ENCODE assay signal across 18 cellular contexts in the genomic region with DNA sequence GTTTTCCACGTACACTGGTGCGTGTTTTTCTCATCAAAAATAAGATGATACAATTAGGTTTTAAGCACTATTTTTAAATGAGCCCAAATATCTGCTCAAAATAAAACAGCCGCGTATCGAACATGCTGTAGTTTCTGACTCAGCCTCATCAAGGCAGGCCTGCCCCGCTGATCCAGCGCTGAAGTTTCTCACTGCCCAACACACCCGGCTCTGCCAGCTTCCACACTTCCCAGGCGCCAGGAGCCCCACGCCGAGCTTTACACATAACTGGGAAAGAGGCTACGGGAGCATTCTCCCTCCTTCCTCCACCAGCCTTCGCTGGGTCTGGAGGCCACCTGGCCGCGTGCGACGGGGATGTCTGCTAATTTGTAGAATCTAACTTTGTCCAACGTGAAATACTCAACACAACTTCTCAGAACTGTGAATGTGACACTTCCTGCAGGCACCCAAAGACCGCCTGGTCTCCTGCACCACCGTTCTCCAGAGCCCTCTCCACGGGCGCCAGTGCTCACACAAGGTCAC. TPM values are rescaled to one million over a fixed set of nuclear protein-coding genes. Genes with fewer than 3 reads are reported as not detected.
DNase-seq lines count a peak whose midpoint lies in the region; ATAC-seq, FAIRE-seq and TF ChIP-seq lines count a peak whose summit lies in the region.
"Had no signal": no experiment of that assay in that cellular context is flagged by ENCODE, and none has a peak within 500 bp of the region (broad histone marks: within the 10 kb centered on the region; RNA-seq: fewer than 3 reads in every experiment).

No MANE protein-coding gene starts in this region.

- POLR2A ChIA-PET in H1 (lab: Charles Lee; ENCODE audit: partially characterized antibody), result no interaction called here
- POLR2A ChIA-PET in activated CD4-positive, alpha-beta memory T cell treated with anti-CD3 and anti-CD28 coated beads for 36 hours (lab: Charles Lee), result no interaction called here

- no peaks in the 10 kb centered on the region for H3K9me3 Mint-ChIP-seq in activated CD4-positive, alpha-beta memory T cell treated with anti-CD3 and anti-CD28 coated beads for 36 hours
- H3K9me3 Mint-ChIP-seq: CD4-positive, alpha-beta T cell had no signal

- no peak overlapping the region for H3K27ac ChIP-seq in GM23248
- H3K27ac ChIP-seq in H1 (ENCODE audit: low read depth, low read length), result no peak overlapping the region
- no peak overlapping the region for H3K27ac ChIP-seq in upper lobe of right lung

- ATAC-seq in upper lobe of right lung (no peak), HG03196 (IDR thresholded peaks at IDR 0.05; ENCODE audit: unreplicated experiment) (no peak)
- ATAC-seq: HCT116 had no signal

- no peak overlapping the region for H2BK15ac ChIP-seq in H1 (ENCODE audit: low read length)

- H2AK5ac ChIP-seq in H1 (ENCODE audit: low read depth, low read length), result no peak overlapping the region

- H4K5ac ChIP-seq in H1 (ENCODE audit: insufficient read length, low read depth, low read length), result no peak overlapping the region

- H3K9me3 ChIP-seq in GM23248 (ENCODE audit: low read depth) (no peaks in the 10 kb centered on the region), H1 (ENCODE audit: insufficient read depth in 2 of 2, low read depth in 1 of 2, low read length in 1 of 2) (no peaks in the 10 kb centered on the region), upper lobe of right lung (no peaks in the 10 kb centered on the region)

- peaks cover 19% of the 10 kb centered on the region for H3F3A ChIP-seq in GM23248 (ENCODE audit: insufficient read depth)

- no peak overlapping the region for H2AFZ ChIP-seq in GM23248
- no peak overlapping the region for H2AFZ ChIP-seq in H1 (ENCODE audit: low read length)

- H3K4me1 Mint-ChIP-seq in activated CD4-positive, alpha-beta memory T cell treated with anti-CD3 and anti-CD28 coated beads for 36 hours (ENCODE audit: low read depth), result peaks cover 20% of the 10 kb centered on the region

- H3K27me3 Mint-ChIP-seq in activated CD4-positive, alpha-beta memory T cell treated with anti-CD3 and anti-CD28 coated beads for 36 hours, result no peaks in the 10 kb centered on the region
- H3K27me3 Mint-ChIP-seq: CD4-positive, alpha-beta T cell had no signal

- peaks cover 45% of the 10 kb centered on the region for H3K4me1 ChIP-seq in GM23248 (ENCODE audit: insufficient read depth)
- peaks cover 0 to 9% (median under 1%) of the 10 kb centered on the region in 4 experiments; a peak in 5 of 7 replicates for H3K4me1 ChIP-seq in H1 (replicated peaks in 1 of 4; ENCODE audit: control insufficient read depth in 3 of 4, insufficient read depth in 4 of 4, low read length in 3 of 4)
- H3K4me1 ChIP-seq in upper lobe of right lung, result peaks cover 19% of the 10 kb centered on the region

- no peak overlapping the region for H3K18ac ChIP-seq in H1 (ENCODE audit: extremely low read depth, low read length)

- no peaks in the 10 kb centered on the region for H3K27me3 ChIP-seq in GM23248 (replicated peaks; ENCODE audit: insufficient read depth)
- H3K27me3 ChIP-seq in H1 (replicated peaks in 1 of 4; ENCODE audit: control insufficient read depth in 3 of 4, extremely low read depth in 1 of 4, insufficient read depth in 3 of 4, low read length in 3 of 4), result no peaks in the 10 kb centered on the region
- no peaks in the 10 kb centered on the region for H3K27me3 ChIP-seq in upper lobe of right lung

- H3K4me3 ChIP-seq in GM23248, result no peak overlapping the region
- H3K4me3 ChIP-seq in H1 (ENCODE audit: extremely low read depth in 1 of 4, insufficient read depth in 2 of 4, low read depth in 3 of 4, low read length in 4 of 4), result no peak overlapping the region
- H3K4me3 ChIP-seq in upper lobe of right lung, result no peak overlapping the region

- intact Hi-C loops in activated CD4-positive, alpha-beta memory T cell treated with anti-CD3 and anti-CD28 coated beads for 36 hours (cut with micrococcal nuclease), result no loop called here
- intact Hi-C loops in upper lobe of right lung (cut with DNase I), result no loop called here

- H2BK12ac ChIP-seq in H1 (ENCODE audit: low read depth, low read length), result no peak overlapping the region

- H3K36me3 Mint-ChIP-seq in activated CD4-positive, alpha-beta memory T cell treated with anti-CD3 and anti-CD28 coated beads for 36 hours, result peaks cover 8% of the 10 kb centered on the region

- TF ChIP-seq EP300 in H1 (IDR thresholded peaks at IDR 0.05; ENCODE audit: borderline replicate concordance in 1 of 2, low read depth in 2 of 2, low read length in 2 of 2), result no peak

- peak overlapping the region; percentile 73; the same call in 1 of the 2 replicates for H4K8ac ChIP-seq in H1 (ENCODE audit: extremely low read depth, insufficient read depth, low read length)

- no peak overlapping the region for H2BK20ac ChIP-seq in H1 (ENCODE audit: low read length)

- TF ChIP-seq CTCF in H1 (IDR thresholded peaks at IDR 0.05; ENCODE audit: control extremely low read depth in 1 of 3, insufficient read depth in 1 of 3, low read depth in 1 of 3, low read length in 3 of 3) (no peak), upper lobe of right lung (IDR thresholded peaks at IDR 0.05) (no peak)

- no peaks in the 10 kb centered on the region for H3K23me2 ChIP-seq in H1 (ENCODE audit: low read depth, low read length)

- 27 to 33% methylated on average over 22 of the region's 22 CpGs for WGBS in GM23248 (ENCODE audit: low coverage in 1 of 2, low lambda C conversion rate in 2 of 2, missing lambda C conversion rate in 2 of 2), 2 experiments
- WGBS in H1 (ENCODE audit: extremely low coverage in 1 of 2, insufficient coverage in 1 of 2, insufficient read length in 1 of 2, insufficient replicate concordance in 2 of 2, low coverage in 1 of 2, low lambda C conversion rate in 2 of 2, missing lambda C conversion rate in 1 of 2), 2 experiments, result 94% methylated on average over 22 of the region's 22 CpGs; no CpG with 5 or more reads in 1 of the 2 experiments

- CTCF ChIA-PET in H1 (lab: Charles Lee; ENCODE audit: partially characterized antibody), result interaction anchor here (0.5 to 5.4 kb wide), 4 partner anchors 10 to 202 kb away, joined by 3 to 22 read pairs (median 3); no protein-coding TSS in a partner anchor
- CTCF ChIA-PET in activated CD4-positive, alpha-beta memory T cell treated with anti-CD3 and anti-CD28 coated beads for 36 hours (lab: Charles Lee), result no interaction called here

- H3K4ac ChIP-seq in H1 (replicated peaks; ENCODE audit: insufficient read length, low read depth, low read length), result no peak overlapping the region

- H3K36me3 ChIP-seq in GM23248 (ENCODE audit: low read depth) (no peaks in the 10 kb centered on the region), H1 (ENCODE audit: control insufficient read depth in 2 of 4, insufficient read depth in 4 of 4, low read length in 3 of 4) (peaks cover 0 to 3% (median 0%) of the 10 kb centered on the region in 4 experiments; a peak in 1 of 8 replicates), upper lobe of right lung (peaks cover 26% of the 10 kb centered on the region)

- H4K20me1 ChIP-seq in GM23248 (ENCODE audit: insufficient read depth) (peaks cover 4% of the 10 kb centered on the region; the same call in 1 of the 2 replicates), H1 (replicated peaks in 1 of 2; ENCODE audit: control insufficient read depth in 1 of 2, insufficient read depth in 2 of 2, low read length in 2 of 2) (peaks cover 3 to 4% of the 10 kb centered on the region in 2 experiments)

- H3K4me3 Mint-ChIP-seq in activated CD4-positive, alpha-beta memory T cell treated with anti-CD3 and anti-CD28 coated beads for 36 hours, result no peak overlapping the region
- H3K4me3 Mint-ChIP-seq: CD4-positive, alpha-beta T cell had no signal

- no peak overlapping the region for H4K91ac ChIP-seq in H1 (replicated peaks; ENCODE audit: insufficient read length, low read length)

- FAIRE-seq in H1 (lab: Jason Lieb, UNC), result no peak
- FAIRE-seq: GM12891, H54 had no signal

- DNase-seq in AG20443 (ENCODE audit: low spot score), result peak; percentile 67
- peak; percentile 77 for DNase-seq in GM23248
- DNase-seq in H1 (ENCODE audit: low read depth in 1 of 2, low spot score in 2 of 2), result no peak
- DNase-seq in occipital lobe (lab: John Stamatoyannopoulos, UW), result peak; percentile 35
- no peak for DNase-seq in activated CD4-positive, alpha-beta memory T cell treated with anti-CD3 and anti-CD28 coated beads for 36 hours
- DNase-seq in upper lobe of right lung, result no peak
- no peak for DNase-seq in NAMALWA (ENCODE audit: low spot score)
- DNase-seq: AML-193; C1 segment of cervical spinal cord; Calu3; CD4-positive, alpha-beta T cell; DMS 273 treated with DMSO at 0.1 percent for 48 hours; IMR-90; KBM-7 had no signal

- no peak overlapping the region for H3K27ac Mint-ChIP-seq in activated CD4-positive, alpha-beta memory T cell treated with anti-CD3 and anti-CD28 coated beads for 36 hours
- H3K27ac Mint-ChIP-seq: CD4-positive, alpha-beta T cell had no signal

- TF ChIP-seq RAD21 in H1 (IDR thresholded peaks at IDR 0.05 in 1 of 2, conservative IDR thresholded peaks at IDR 0.05 in 1 of 2; ENCODE audit: low read depth in 2 of 2, low read length in 2 of 2), result no peak

- no peak overlapping the region for H3K23ac ChIP-seq in H1 (ENCODE audit: insufficient read length)

- TF ChIP-seq POLR2A in H1 (IDR thresholded peaks at IDR 0.05; ENCODE audit: control extremely low read depth in 1 of 2, low read depth in 2 of 2, low read length in 2 of 2), result no peak

- no peak overlapping the region for H3K4me2 ChIP-seq in GM23248 (ENCODE audit: unreplicated experiment)
- no peak overlapping the region for H3K4me2 ChIP-seq in H1 (ENCODE audit: insufficient read depth in 1 of 2, low read depth in 2 of 2, low read length in 2 of 2)

- no peak overlapping the region for H2BK120ac ChIP-seq in H1 (replicated peaks; ENCODE audit: low read depth, low read length)

- H3K79me2 ChIP-seq in GM23248 (ENCODE audit: insufficient read depth) (peaks cover 74% of the 10 kb centered on the region), H1 (ENCODE audit: control insufficient read depth in 1 of 2, insufficient read depth in 2 of 2, low read length in 2 of 2) (no peaks in the 10 kb centered on the region; a peak in 1 of 4 replicates)

- peaks cover 3% of the 10 kb centered on the region; the same call in 1 of the 2 replicates for H3K79me1 ChIP-seq in H1 (ENCODE audit: low read depth, low read length)

- H2BK5ac ChIP-seq in H1 (ENCODE audit: low read depth, low read length), result no peak overlapping the region

- no peak overlapping the region for H3K14ac ChIP-seq in H1 (ENCODE audit: insufficient read length)

- in situ Hi-C loops in GM23248 (cut with MboI), result no loop called here

- H3K56ac ChIP-seq in H1 (replicated peaks; ENCODE audit: insufficient read length, low read depth, low read length), result no peak overlapping the region

- H3K9ac ChIP-seq in GM23248 (peak overlapping the region; percentile 35; the same call in 1 of the 2 replicates), H1 (replicated peaks in 1 of 4; ENCODE audit: extremely low read depth in 1 of 4, low read depth in 3 of 4, low read length in 3 of 4) (no peak overlapping the region)

- no peaks in the 10 kb centered on the region for H3K9me2 ChIP-seq in GM23248 (ENCODE audit: insufficient read depth)

RNA-seq across cellular contexts. Expression of gene MAP1LC3B, which starts 42.1 kb away (rescaled TPM):
- 43.3 and 43.9 TPM in 2 replicates for total RNA-seq in GM23248 (2014; rRNA removed; shearing (Covaris generic))
- polyA plus RNA-seq in GM23248 (2016; fragmentation: Nextera tagmentation; extraction: Ambion mirVana), result 224 and 226 TPM in 2 replicates
- total RNA-seq in H1 (2021; fragmentation: NEBNext Ultra II Directional; extraction: Animal tissue kit (Norgen Biotek cat#: 25700)), result 47.1 and 48.5 TPM in 2 replicates
- 15.4 and 29.5 TPM in 2 replicates for polyA plus RNA-seq in H1 (2011; rRNA removed)
- polyA plus RNA-seq in H1 (2011; cell fraction: cytosol; rRNA removed), result 19.4 TPM
- polyA plus RNA-seq in H1 (2011; cell fraction: nucleus; rRNA removed), result 8.9 TPM
- polyA plus RNA-seq in H1 (2012, experiment 1 of 2), result 32.1 to 52.5 TPM (median 38.8 TPM) in 4 replicates
- 12.7 TPM for polyA plus RNA-seq in H1 (2012, experiment 2 of 2)
- polyA plus RNA-seq in H1 (2013, experiment 1 of 2), result 33.5 TPM
- polyA plus RNA-seq in H1 (2013, experiment 2 of 2), result 32.1 TPM
- 14.0 and 18.3 TPM in 2 replicates for polyA minus RNA-seq in H1 (2011; rRNA and poly(A)+ RNA removed)
- polyA minus RNA-seq in H1 (2011; cell fraction: cytosol; rRNA and poly(A)+ RNA removed), result 17.2 TPM
- 12.2 TPM for polyA minus RNA-seq in H1 (2011; cell fraction: nucleus; rRNA and poly(A)+ RNA removed)
- 18.2 TPM for total RNA-seq in occipital lobe
- total RNA-seq in activated CD4-positive, alpha-beta memory T cell treated with anti-CD3 and anti-CD28 coated beads for 36 hours, result 10 to 100 TPM; 69.3 to 72.5 TPM
- total RNA-seq in upper lobe of right lung, result 70.4 TPM

RNA-seq across cellular contexts. Expression of gene FBXO31, which starts 50.6 kb away (rescaled TPM):
- 31.0 and 46.8 TPM in 2 replicates for total RNA-seq in GM23248 (2014; rRNA removed; shearing (Covaris generic))
- polyA plus RNA-seq in GM23248 (2016; fragmentation: Nextera tagmentation; extraction: Ambion mirVana) (17.5 and 19.3 TPM in 2 replicates), H1 (2011; rRNA removed) (8.3 and 12.2 TPM in 2 replicates)
- total RNA-seq in H1 (2021; fragmentation: NEBNext Ultra II Directional; extraction: Animal tissue kit (Norgen Biotek cat#: 25700)), result 20.7 and 21.6 TPM in 2 replicates
- 9.7 TPM for polyA plus RNA-seq in H1 (2011; cell fraction: cytosol; rRNA removed)
- polyA plus RNA-seq in H1 (2011; cell fraction: nucleus; rRNA removed), result 20.1 TPM
- 8.1 to 13.1 TPM (median 11.7 TPM) in 4 replicates for polyA plus RNA-seq in H1 (2012, experiment 1 of 2)
- polyA plus RNA-seq in H1 (2012, experiment 2 of 2), result 9.3 TPM
- polyA plus RNA-seq in H1 (2013, experiment 1 of 2), result 8.7 TPM
- polyA plus RNA-seq in H1 (2013, experiment 2 of 2), result 8.0 TPM
- polyA minus RNA-seq in H1 (2011; rRNA and poly(A)+ RNA removed), result 12.2 and 17.5 TPM in 2 replicates
- polyA minus RNA-seq in H1 (2011; cell fraction: cytosol; rRNA and poly(A)+ RNA removed), result 11.9 TPM
- 11.0 TPM for polyA minus RNA-seq in H1 (2011; cell fraction: nucleus; rRNA and poly(A)+ RNA removed)
- total RNA-seq in occipital lobe (25.6 TPM), upper lobe of right lung (29.9 TPM)
- total RNA-seq in activated CD4-positive, alpha-beta memory T cell treated with anti-CD3 and anti-CD28 coated beads for 36 hours, result 10 to 100 TPM; 29.7 to 33.8 TPM

RNA-seq across cellular contexts. Expression of gene ZCCHC14, which starts 58.6 kb away (rescaled TPM):
- total RNA-seq in GM23248 (2014; rRNA removed; shearing (Covaris generic)), result 5.4 and 6.3 TPM in 2 replicates
- polyA plus RNA-seq in GM23248 (2016; fragmentation: Nextera tagmentation; extraction: Ambion mirVana), result 2.7 and 3.1 TPM in 2 replicates
- total RNA-seq in H1 (2021; fragmentation: NEBNext Ultra II Directional; extraction: Animal tissue kit (Norgen Biotek cat#: 25700)), result 27.1 and 28.2 TPM in 2 replicates
- 8.2 and 15.6 TPM in 2 replicates for polyA plus RNA-seq in H1 (2011; rRNA removed)
- 6.5 TPM for polyA plus RNA-seq in H1 (2011; cell fraction: cytosol; rRNA removed)
- 44.9 TPM for polyA plus RNA-seq in H1 (2011; cell fraction: nucleus; rRNA removed)
- 14.6 to 17.2 TPM (median 16.2 TPM) in 4 replicates for polyA plus RNA-seq in H1 (2012, experiment 1 of 2)
- polyA plus RNA-seq in H1 (2012, experiment 2 of 2), result 3.6 TPM
- 13.4 TPM for polyA plus RNA-seq in H1 (2013, experiment 1 of 2)
- 13.2 TPM for polyA plus RNA-seq in H1 (2013, experiment 2 of 2)
- polyA minus RNA-seq in H1 (2011; rRNA and poly(A)+ RNA removed), result 7.8 and 11.3 TPM in 2 replicates
- 16.9 TPM for polyA minus RNA-seq in H1 (2011; cell fraction: cytosol; rRNA and poly(A)+ RNA removed)
- polyA minus RNA-seq in H1 (2011; cell fraction: nucleus; rRNA and poly(A)+ RNA removed), result 19.5 TPM
- total RNA-seq in occipital lobe, result 33.2 TPM
- 10 to 100 TPM in 1 of 2 experiments, 1 to 10 TPM in 1; 8.7 to 10.6 TPM for total RNA-seq in activated CD4-positive, alpha-beta memory T cell treated with anti-CD3 and anti-CD28 coated beads for 36 hours
- total RNA-seq in upper lobe of right lung, result 27.2 TPM

Comparison
In these comparisons a context has a peak if more than half of its experiments do, and no peak if none do; other contexts are left out.
1. DNase-seq: peak in AG20443 (single experiment), GM23248 (single experiment) and occipital lobe (single experiment); none in H1 (0 of 2), activated CD4-positive, alpha-beta memory T cell treated with anti-CD3 and anti-CD28 coated beads for 36 hours (single experiment), upper lobe of right lung (single experiment) and NAMALWA (single experiment).